In the genomic region with DNA sequence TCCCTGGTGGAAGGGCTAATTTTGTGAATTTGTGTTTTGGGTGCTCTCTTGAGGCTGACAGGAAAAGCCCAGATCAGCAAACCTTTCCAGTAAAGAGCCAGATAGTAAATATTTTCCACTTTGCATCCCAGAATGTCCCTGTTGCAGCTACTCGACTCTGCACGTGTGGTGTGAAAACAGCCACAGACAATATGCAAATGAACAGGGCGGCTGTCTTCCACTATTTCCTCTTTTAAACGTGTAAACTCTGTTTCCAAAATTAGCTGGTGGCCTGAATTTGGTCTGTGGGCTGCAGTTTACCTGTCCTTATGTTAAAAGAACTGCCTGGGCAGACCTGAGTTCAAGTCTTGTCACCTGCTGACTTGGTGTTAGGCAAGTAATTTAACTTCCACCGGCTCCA, we compare ENCODE assay signal across 17 cellular contexts.
DNase-seq lines count a peak whose midpoint lies in the region; ATAC-seq, FAIRE-seq and TF ChIP-seq lines count a peak whose summit lies in the region.
"Had no signal": no experiment of that assay in that cellular context is flagged by ENCODE, and none has a peak within 500 bp of the region (broad histone marks: within the 10 kb centered on the region; RNA-seq: fewer than 3 reads in every experiment).

No MANE protein-coding gene starts in this region.

- H3K36me3 Mint-ChIP-seq in osteocyte (ENCODE audit: unreplicated experiment): no peaks in the 10 kb centered on the region

- SMC1A ChIA-PET in GM12878 (lab: Charles Lee; ENCODE audit: uncharacterized antibody, unreplicated experiment): interaction anchor here (1.1 to 1.8 kb wide), 2 partner anchors 16 to 35 kb away, joined by 3 to 4 read pairs; no protein-coding TSS in a partner anchor

- TF ChIP-seq POLR2A in GM12878 (IDR thresholded peaks at IDR 0.05; ENCODE audit: low read depth, low read length): no peak

- H3K27ac ChIP-seq in GM12878 (ENCODE audit: control insufficient read depth, insufficient read depth): no peak overlapping the region
- H3K27ac ChIP-seq in tibial artery: no peak overlapping the region
- H3K27ac ChIP-seq: body of pancreas, uterus had no signal

- H4K20me1 ChIP-seq in GM12878 (ENCODE audit: control insufficient read depth, insufficient read depth): no peaks in the 10 kb centered on the region

- no TSS peak for BruUV-seq in GM12878 (replicated peaks; lab: Mats Ljungman, UMichigan)

- in situ Hi-C loops in GM12878 (cut with MboI): no loop called here

- DNase-seq in GM12878 (ENCODE audit: low read depth, low spot score) (no peak), osteocyte (ENCODE audit: extremely low spot score, unreplicated experiment) (no peak), COLO829 (ENCODE audit: low spot score) (no peak), tibial artery (no peak), GF-D8 (lab: John Stamatoyannopoulos, UW) (no peak)
- DNase-seq: activated gamma-delta T cell; body of pancreas; dermis blood vessel endothelial cell; DND-41; NCI-H2227 treated with DMSO at 0.1 percent for 48 hours; OCI-M1; stimulated activated naive CD4-positive, alpha-beta T cell; uterus had no signal

- intact Hi-C loops in GM12878 (cut with micrococcal nuclease; ENCODE audit: unreplicated experiment): no loop called here
- intact Hi-C loops in tibial artery (cut with DNase I; ENCODE audit: low total_unique reads): no loop called here

- CTCF ChIA-PET in GM12878 (lab: Yijun Ruan, JAX): no interaction called here

- no peak for TF ChIP-seq EP300 in GM12878 (IDR thresholded peaks at IDR 0.05; ENCODE audit: borderline replicate concordance in 1 of 2, control insufficient read depth in 1 of 2, low read depth in 2 of 2, low read length in 2 of 2)

- RAD21 ChIA-PET in GM12878 (lab: Charles Lee; ENCODE audit: unreplicated experiment): no interaction called here

- H2AFZ ChIP-seq in GM12878 (ENCODE audit: control insufficient read depth, low read depth, low read length): peak overlapping the region; percentile 29

- H3K79me2 ChIP-seq in GM12878 (ENCODE audit: control insufficient read depth, insufficient read depth, low read length): no peaks in the 10 kb centered on the region

- H3K4me2 ChIP-seq in GM12878 (ENCODE audit: control insufficient read depth, insufficient read depth): peak overlapping the region; percentile 42; the same call in 1 of the 2 replicates

- H3K4me3 ChIP-seq in GM12878: no peak overlapping the region
- no peak overlapping the region for H3K4me3 ChIP-seq in tibial artery
- H3K4me3 ChIP-seq: body of pancreas, uterus had no signal

- H3K9me3 ChIP-seq in GM12878 (replicated peaks; ENCODE audit: control insufficient read depth, insufficient read depth, low read length): no peaks in the 10 kb centered on the region
- H3K9me3 ChIP-seq in tibial artery: no peaks in the 10 kb centered on the region
- H3K9me3 ChIP-seq: body of pancreas, uterus had no signal

- TF ChIP-seq CTCF in GM12878 (IDR thresholded peaks at IDR 0.05 in 2 of 3, conservative IDR thresholded peaks at IDR 0.05 in 1 of 3; ENCODE audit: control insufficient read depth in 2 of 3, extremely low read depth in 1 of 3, insufficient read depth in 1 of 3, low read depth in 3 of 3, low read length in 3 of 3) (no peak), osteocyte (IDR thresholded peaks at IDR 0.05) (no peak), tibial artery (IDR thresholded peaks at IDR 0.05) (no peak)

- POLR2A ChIA-PET in GM12878 (lab: Charles Lee): interaction anchor here (0.6 kb wide), 1 partner anchor 231 kb away, joined by 4 read pairs; no protein-coding TSS in a partner anchor

- 21% methylated on average over 5 of the region's 5 CpGs for WGBS in GM12878 (ENCODE audit: insufficient coverage, insufficient replicate concordance, low lambda C conversion rate, missing lambda C conversion rate)

- ATAC-seq in GM18508 (IDR thresholded peaks at IDR 0.05; ENCODE audit: insufficient read depth, unreplicated experiment): peak; percentile 48
- peak; percentile 72 for ATAC-seq in GM21529 (IDR thresholded peaks at IDR 0.05; ENCODE audit: unreplicated experiment)
- peak; percentile 62 for ATAC-seq in HG03159 (IDR thresholded peaks at IDR 0.05; ENCODE audit: unreplicated experiment)
- ATAC-seq in GM12878: peak; percentile 58
- ATAC-seq: body of pancreas had no signal

- H3K27me3 Mint-ChIP-seq in osteocyte (ENCODE audit: unreplicated experiment): no peaks in the 10 kb centered on the region

- TF ChIP-seq RAD21 in GM12878 (IDR thresholded peaks at IDR 0.05; ENCODE audit: insufficient read depth, low read depth, low read length): no peak

- H3K27me3 ChIP-seq in GM12878 (replicated peaks in 1 of 2; ENCODE audit: control insufficient read depth in 2 of 2, insufficient read depth in 2 of 2, low read length in 1 of 2) (no peaks in the 10 kb centered on the region), tibial artery (no peaks in the 10 kb centered on the region)
- H3K27me3 ChIP-seq: body of pancreas, uterus had no signal

- no peaks in the 10 kb centered on the region for H3K36me3 ChIP-seq in GM12878 (ENCODE audit: control insufficient read depth in 2 of 2, insufficient read depth in 2 of 2, low read length in 1 of 2)
- no peaks in the 10 kb centered on the region for H3K36me3 ChIP-seq in tibial artery
- H3K36me3 ChIP-seq: uterus had no signal

- no peak for FAIRE-seq in GM12878 (lab: Jason Lieb, UNC)

- H3K9ac ChIP-seq in GM12878 (ENCODE audit: control insufficient read depth, insufficient read depth, low read length): no peak overlapping the region

- H3K4me1 Mint-ChIP-seq in osteocyte (ENCODE audit: unreplicated experiment): no peaks in the 10 kb centered on the region
- H3K4me1 Mint-ChIP-seq: neural crest cell had no signal

- H3K4me3 Mint-ChIP-seq in osteocyte (ENCODE audit: unreplicated experiment): no peak overlapping the region
- H3K4me3 Mint-ChIP-seq: neural crest cell had no signal

- peaks cover 6% of the 10 kb centered on the region for H3K4me1 ChIP-seq in GM12878 (ENCODE audit: control insufficient read depth, insufficient read depth, low read length)
- H3K4me1 ChIP-seq in tibial artery: no peaks in the 10 kb centered on the region
- H3K4me1 ChIP-seq: body of pancreas, uterus had no signal

- no peak overlapping the region for H3K27ac Mint-ChIP-seq in osteocyte (ENCODE audit: unreplicated experiment)

- no peaks in the 10 kb centered on the region for H3K9me3 Mint-ChIP-seq in osteocyte (ENCODE audit: unreplicated experiment)
- H3K9me3 Mint-ChIP-seq: neural crest cell had no signal

TF ChIP-seq in GM12878, 131 proteins besides CTCF, POLR2A, EP300 and RAD21:
- TF ChIP-seq SPI1 (IDR thresholded peaks at IDR 0.05; ENCODE audit: borderline replicate concordance, insufficient read depth, low read depth, low read length): no peak
- peak; percentile 30 for TF ChIP-seq MEF2B (IDR thresholded peaks at IDR 0.05; ENCODE audit: partially characterized antibody, poor library complexity, severe bottlenecking)
- TF ChIP-seq BHLHE40 (IDR thresholded peaks at IDR 0.05; ENCODE audit: borderline replicate concordance in 1 of 2, low read depth in 2 of 2, low read length in 1 of 2): peak; percentile 88 to 93
- TF ChIP-seq POU2F2 (IDR thresholded peaks at IDR 0.05; ENCODE audit: borderline replicate concordance, low read depth, low read length): peak; percentile 77; the same call in 1 of the 3 replicates
- no peak for TF ChIP-seq JUNB (IDR thresholded peaks at IDR 0.05)
- TF ChIP-seq, protein P1, sequence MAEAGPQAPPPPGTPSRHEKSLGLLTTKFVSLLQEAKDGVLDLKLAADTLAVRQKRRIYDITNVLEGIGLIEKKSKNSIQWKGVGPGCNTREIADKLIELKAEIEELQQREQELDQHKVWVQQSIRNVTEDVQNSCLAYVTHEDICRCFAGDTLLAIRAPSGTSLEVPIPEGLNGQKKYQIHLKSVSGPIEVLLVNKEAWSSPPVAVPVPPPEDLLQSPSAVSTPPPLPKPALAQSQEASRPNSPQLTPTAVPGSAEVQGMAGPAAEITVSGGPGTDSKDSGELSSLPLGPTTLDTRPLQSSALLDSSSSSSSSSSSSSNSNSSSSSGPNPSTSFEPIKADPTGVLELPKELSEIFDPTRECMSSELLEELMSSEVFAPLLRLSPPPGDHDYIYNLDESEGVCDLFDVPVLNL (IDR thresholded peaks at IDR 0.05; ENCODE audit: low read depth, low read length): no peak
- 0 out of 2 replicates have a peak, but pooled peaks have one; percentile 14 for TF ChIP-seq IKZF1 (conservative IDR thresholded peaks at IDR 0.05)
- TF ChIP-seq RCOR1 (conservative IDR thresholded peaks at IDR 0.05; ENCODE audit: low read depth, low read length): no peak
- 0 out of 2 replicates have a peak, but pooled peaks have one; percentile 53 for TF ChIP-seq MEF2A (IDR thresholded peaks at IDR 0.05; ENCODE audit: insufficient read depth, low read depth, low read length)
TF ChIP-seq in GM12878: peak in this region for 5.
